In genomic region chr11:45872513-45873356, GRCh38 we compare ENCODE assay signal across 8 cellular contexts. TPM values are rescaled to one million over a fixed set of nuclear protein-coding genes. Genes with fewer than 3 reads are reported as not detected.
DNase-seq lines count a peak whose midpoint lies in the region; ATAC-seq, FAIRE-seq and TF ChIP-seq lines count a peak whose summit lies in the region.
"Had no signal": no experiment of that assay in that cellular context is flagged by ENCODE, and none has a peak within 500 bp of the region (broad histone marks: within the 10 kb centered on the region; RNA-seq: fewer than 3 reads in every experiment).

No MANE protein-coding gene starts in this region.

- H3K14ac ChIP-seq in IMR-90 (replicated peaks; ENCODE audit: low read depth, low read length) = no peak overlapping the region

- peak; percentile 81 for TF ChIP-seq CTCF in IMR-90 (conservative IDR thresholded peaks at IDR 0.05; ENCODE audit: low read depth, low read length)
- peak; percentile 76 to 78 for TF ChIP-seq CTCF in mammary epithelial cell (conservative IDR thresholded peaks at IDR 0.05 in 1 of 2, IDR thresholded peaks at IDR 0.05 in 1 of 2; ENCODE audit: extremely low read depth in 1 of 2, insufficient read depth in 1 of 2, low read depth in 1 of 2, low read length in 2 of 2)
- TF ChIP-seq CTCF in keratinocyte (optimal IDR thresholded peaks at IDR 0.05 in 1 of 3, IDR thresholded peaks at IDR 0.05 in 1 of 3, conservative IDR thresholded peaks at IDR 0.05 in 1 of 3; ENCODE audit: extremely low read depth in 1 of 3, insufficient read depth in 2 of 3, low read length in 3 of 3) = peak; percentile 78 to 88 (median 87)

- H3K27me3 ChIP-seq in IMR-90 (ENCODE audit: control insufficient read depth, insufficient read depth, low read length) (no peaks in the 10 kb centered on the region), mammary epithelial cell (ENCODE audit: insufficient read depth, low read length) (no peaks in the 10 kb centered on the region), keratinocyte (ENCODE audit: control insufficient read depth, extremely low read depth, insufficient read depth, low read length) (no peaks in the 10 kb centered on the region)

- no peak overlapping the region for H3K23ac ChIP-seq in IMR-90 (ENCODE audit: low read depth, low read length)

- no peak overlapping the region for H3K4me2 ChIP-seq in IMR-90 (ENCODE audit: low read depth, low read length)
- no peak overlapping the region for H3K4me2 ChIP-seq in mammary epithelial cell (ENCODE audit: insufficient read depth, low read depth, low read length)
- H3K4me2 ChIP-seq in keratinocyte (ENCODE audit: control insufficient read depth, extremely low read depth, insufficient read depth, low read depth, low read length) = no peak overlapping the region

- peaks cover 74% of the 10 kb centered on the region for H3K36me3 Mint-ChIP-seq in stimulated activated effector memory CD8-positive, alpha-beta T cell treated with anti-CD3 and anti-CD28 coated beads, Interleukin-12 subunit alpha, Interleukin-12 subunit beta, amount 100 ng/mL, for 72 hours

- H3K79me1 ChIP-seq in IMR-90 (ENCODE audit: low read depth in 1 of 2, low read length in 2 of 2) = peaks cover 0 to 8% of the 10 kb centered on the region in 2 experiments; a peak in 3 of 4 replicates

- CTCF ChIA-PET in IMR-90 (lab: Yijun Ruan, JAX) (interaction anchor here (0.6 to 2.7 kb wide), 9 partner anchors 11 to 164 kb away, joined by 3 to 26 read pairs (median 3); partner anchors contain the start of genes CRY2 and PEX16), mammary epithelial cell (lab: Charles Lee; ENCODE audit: low non-redundant PET) (interaction anchor here (0.7 kb wide), 1 partner anchor 13 kb away, joined by 3 read pairs; no protein-coding TSS in a partner anchor)

- no peak overlapping the region for H3K4me3 Mint-ChIP-seq in stimulated activated effector memory CD8-positive, alpha-beta T cell treated with anti-CD3 and anti-CD28 coated beads, Interleukin-12 subunit alpha, Interleukin-12 subunit beta, amount 100 ng/mL, for 72 hours
- H3K4me3 Mint-ChIP-seq: activated naive CD8-positive, alpha-beta T cell had no signal

- H4K8ac ChIP-seq in IMR-90 (ENCODE audit: low read depth in 2 of 2, low read length in 2 of 2) = peak overlapping the region in 1 of 2 experiments; percentile 21; a peak in 1 of 4 replicates

- dilution Hi-C loops in IMR-90 (cut with HindIII; ENCODE audit: low sequenced_read_pairs, unreplicated experiment) (no loop called here), mammary epithelial cell (cut with HindIII; ENCODE audit: low sequenced_read_pairs) (loop anchor here (5.0 kb wide), 1 partner anchor 55 kb away; no protein-coding TSS in a partner anchor), keratinocyte (cut with MboI; ENCODE audit: extremely low pct_ligation_motif_present, low sequenced_read_pairs) (no loop called here)

- no peak overlapping the region for H2BK15ac ChIP-seq in IMR-90 (ENCODE audit: low read depth, low read length)

- DNase-seq in EL (peak; percentile 92), IMR-90 (peak; percentile 95), RCC 7860 (ENCODE audit: low spot score) (peak; percentile 27), mammary epithelial cell (peak; percentile 64), keratinocyte (ENCODE audit: low read depth, low spot score) (peak; percentile 23)
- peak in 1 of 2 donors; percentile 60 for DNase-seq in stimulated activated effector memory CD8-positive, alpha-beta T cell treated with anti-CD3 and anti-CD28 coated beads, Interleukin-12 subunit alpha, Interleukin-12 subunit beta, amount 100 ng/mL, for 72 hours (ENCODE audit: low spot score in 2 of 2)

- H2BK120ac ChIP-seq in IMR-90 (ENCODE audit: low read depth, low read length) = peak overlapping the region; percentile 24; the same call in 1 of the 2 replicates

- H3K27ac ChIP-seq in IMR-90 (ENCODE audit: insufficient read depth, low read length) = no peak overlapping the region
- no peak overlapping the region for H3K27ac ChIP-seq in mammary epithelial cell (ENCODE audit: insufficient read depth, low read depth, low read length)
- no peak overlapping the region for H3K27ac ChIP-seq in keratinocyte (ENCODE audit: control insufficient read depth, insufficient read depth, low read length)

- no peak overlapping the region for H4K91ac ChIP-seq in IMR-90 (ENCODE audit: insufficient read depth, low read depth, low read length)

- H2AFZ ChIP-seq in IMR-90 (replicated peaks; ENCODE audit: low read length, poor library complexity) (peak overlapping the region; percentile 69), mammary epithelial cell (ENCODE audit: low read depth, low read length) (no peak overlapping the region), keratinocyte (ENCODE audit: control insufficient read depth, low read length) (no peak overlapping the region)

- no peaks in the 10 kb centered on the region for H3K9me3 ChIP-seq in IMR-90 (ENCODE audit: control insufficient read depth, insufficient read depth, low read length)
- no peaks in the 10 kb centered on the region for H3K9me3 ChIP-seq in mammary epithelial cell (replicated peaks; ENCODE audit: insufficient read depth, low read length)
- H3K9me3 ChIP-seq in keratinocyte (ENCODE audit: control insufficient read depth, low read depth, low read length) = no peaks in the 10 kb centered on the region

- no peak overlapping the region for H4K5ac ChIP-seq in IMR-90 (ENCODE audit: low read depth, low read length)

- H2AK5ac ChIP-seq in IMR-90 (ENCODE audit: low read depth, low read length) = no peak overlapping the region

- H3K4me3 ChIP-seq in IMR-90 (ENCODE audit: insufficient read depth, low read depth, low read length) (no peak overlapping the region), mammary epithelial cell (replicated peaks in 1 of 3; ENCODE audit: insufficient read depth in 1 of 3, low read depth in 2 of 3, low read length in 3 of 3) (no peak overlapping the region), keratinocyte (ENCODE audit: control insufficient read depth in 2 of 3, extremely low read depth in 1 of 3, insufficient read depth in 2 of 3, low read depth in 1 of 3, low read length in 3 of 3) (no peak overlapping the region)

- H3K18ac ChIP-seq in IMR-90 (ENCODE audit: low read depth, low read length) = no peak overlapping the region

- 40% methylated on average over 2 of the region's 10 CpGs; no CpG with 5 or more reads in 1 of the 2 experiments for WGBS in IMR-90 (ENCODE audit: extremely low coverage in 2 of 2, insufficient read length in 1 of 2), 2 experiments
- WGBS in mammary epithelial cell (ENCODE audit: low coverage, missing lambda C conversion rate) = 68% methylated on average over 10 of the region's 10 CpGs

- H4K20me1 ChIP-seq in IMR-90 (ENCODE audit: insufficient read depth, low read length) (peaks cover 11% of the 10 kb centered on the region), mammary epithelial cell (ENCODE audit: insufficient read depth, low read length) (no peaks in the 10 kb centered on the region), keratinocyte (ENCODE audit: control insufficient read depth, extremely low read depth, insufficient read depth, low read length) (no peaks in the 10 kb centered on the region)

- no TSS peak for BruUV-seq in IMR-90 (replicated peaks; lab: Mats Ljungman, UMichigan)
- no TSS peak for BruUV-seq in mammary epithelial cell (replicated peaks; lab: Mats Ljungman, UMichigan)

- POLR2A ChIA-PET in IMR-90 (lab: Charles Lee; ENCODE audit: unreplicated experiment) = no interaction called here

- H3K56ac ChIP-seq in IMR-90 (ENCODE audit: extremely low read depth, insufficient read depth, low read length) = no peak overlapping the region

- no peak overlapping the region for H2BK20ac ChIP-seq in IMR-90 (ENCODE audit: low read depth, low read length)

- H3K4me1 ChIP-seq in IMR-90 (ENCODE audit: control insufficient read depth, insufficient read depth, low read length) = peaks cover 5% of the 10 kb centered on the region
- H3K4me1 ChIP-seq in mammary epithelial cell (ENCODE audit: insufficient read depth, low read length) = peaks cover 6% of the 10 kb centered on the region
- peaks cover 5% of the 10 kb centered on the region for H3K4me1 ChIP-seq in keratinocyte (ENCODE audit: control insufficient read depth, extremely low read depth, insufficient read depth, low read length)

- no peaks in the 10 kb centered on the region for H3K79me2 ChIP-seq in mammary epithelial cell (ENCODE audit: insufficient read depth, low read length)
- H3K79me2 ChIP-seq in keratinocyte (ENCODE audit: control insufficient read depth, insufficient read depth, low read length) = no peaks in the 10 kb centered on the region

- H3K27ac Mint-ChIP-seq in stimulated activated effector memory CD8-positive, alpha-beta T cell treated with anti-CD3 and anti-CD28 coated beads, Interleukin-12 subunit alpha, Interleukin-12 subunit beta, amount 100 ng/mL, for 72 hours = no peak overlapping the region
- H3K27ac Mint-ChIP-seq: activated naive CD8-positive, alpha-beta T cell had no signal

- H2AK9ac ChIP-seq in IMR-90 (replicated peaks; ENCODE audit: low read depth, low read length, poor library complexity) = peak overlapping the region; percentile 29

- TF ChIP-seq RAD21 in IMR-90 (IDR thresholded peaks at IDR 0.05; ENCODE audit: low read length) = peak; percentile 82

- H3K36me3 ChIP-seq in IMR-90 (ENCODE audit: control insufficient read depth, insufficient read depth, low read length) (peaks cover 57% of the 10 kb centered on the region), mammary epithelial cell (ENCODE audit: insufficient read depth, low read length) (no peaks in the 10 kb centered on the region), keratinocyte (ENCODE audit: control insufficient read depth in 2 of 2, extremely low read depth in 1 of 2, insufficient read depth in 2 of 2, low read length in 2 of 2) (peaks cover 22 to 30% of the 10 kb centered on the region in 2 experiments)

- peak overlapping the region; percentile 47 for H2BK5ac ChIP-seq in IMR-90 (ENCODE audit: low read depth, low read length, poor library complexity, severe bottlenecking)

- H3K9me3 Mint-ChIP-seq in stimulated activated effector memory CD8-positive, alpha-beta T cell treated with anti-CD3 and anti-CD28 coated beads, Interleukin-12 subunit alpha, Interleukin-12 subunit beta, amount 100 ng/mL, for 72 hours = no peaks in the 10 kb centered on the region

- H3K9me1 ChIP-seq in IMR-90 (ENCODE audit: insufficient read depth, low read length) (peaks cover 12% of the 10 kb centered on the region), keratinocyte (ENCODE audit: control insufficient read depth, extremely low read depth, insufficient read depth, low read length) (no peaks in the 10 kb centered on the region)

- no peak for FAIRE-seq in RCC 7860 (lab: Jason Lieb, UNC)
- FAIRE-seq in keratinocyte (lab: Jason Lieb, UNC) = no peak

- peak; percentile 98 for ATAC-seq in IMR-90 (ENCODE audit: low read depth)
- ATAC-seq in stimulated activated effector memory CD8-positive, alpha-beta T cell treated with anti-CD3 and anti-CD28 coated beads, Interleukin-12 subunit alpha, Interleukin-12 subunit beta, amount 100 ng/mL, for 72 hours = peak; percentile 69
- ATAC-seq in GM21390 (IDR thresholded peaks at IDR 0.05; ENCODE audit: unreplicated experiment) = no peak

- no peak overlapping the region for H3K4ac ChIP-seq in IMR-90 (ENCODE audit: low read depth, low read length)

- peaks cover 6% of the 10 kb centered on the region for H3K4me1 Mint-ChIP-seq in stimulated activated effector memory CD8-positive, alpha-beta T cell treated with anti-CD3 and anti-CD28 coated beads, Interleukin-12 subunit alpha, Interleukin-12 subunit beta, amount 100 ng/mL, for 72 hours

- intact Hi-C loops in IMR-90 (cut with micrococcal nuclease) (loop anchor here (10.0 kb wide), 1 partner anchor 132 kb away; no protein-coding TSS in a partner anchor), mammary epithelial cell (cut with micrococcal nuclease) (loop anchor here (1.0 kb wide), 2 partner anchors 93 to 134 kb away; no protein-coding TSS in a partner anchor)

- H3K9ac ChIP-seq in IMR-90 (ENCODE audit: low read depth, low read length) (no peak overlapping the region), mammary epithelial cell (ENCODE audit: insufficient read depth, low read length) (no peak overlapping the region), keratinocyte (ENCODE audit: control insufficient read depth, extremely low read depth, insufficient read depth, low read length) (no peak overlapping the region)

- TF ChIP-seq POLR2A in IMR-90 (IDR thresholded peaks at IDR 0.05; ENCODE audit: low read depth, low read length) = no peak

- in situ Hi-C loops in IMR-90 (cut with MboI; ENCODE audit: low sequenced_read_pairs) = loop anchor here (10.0 kb wide), 1 partner anchor 132 kb away; no protein-coding TSS in a partner anchor
- in situ Hi-C loops in mammary epithelial cell (cut with MboI; ENCODE audit: low sequenced_read_pairs in 2 of 2) = no loop called here

RNA-seq across cellular contexts. Expression of gene MAPK8IP1, which starts 12.7 kb away (rescaled TPM):
- total RNA-seq in IMR-90 (2012; rRNA removed) (6.5 and 6.9 TPM in 2 replicates), mammary epithelial cell (10 to 100 TPM in 1 of 2 donors, 1 to 10 TPM in 1; 6.7 to 11.0 TPM)
- polyA plus RNA-seq in IMR-90 (2012; rRNA removed) (9.6 and 12.4 TPM in 2 replicates), mammary epithelial cell (3.2 TPM), keratinocyte (0.51 to 0.95 TPM (median 0.83 TPM) in 3 replicates)
- 5.9 and 10.4 TPM in 2 replicates for polyA plus RNA-seq in IMR-90 (2012; cell fraction: cytosol; rRNA removed)
- 10.5 and 18.3 TPM in 2 replicates for polyA plus RNA-seq in IMR-90 (2012; cell fraction: nucleus; rRNA removed; ENCODE audit: low replicate concordance)
- polyA minus RNA-seq in mammary epithelial cell (6.0 TPM), keratinocyte (0.67 to 0.92 TPM (median 0.69 TPM) in 3 replicates)
- polyA plus RNA-seq in keratinocyte (2011; ENCODE audit: low read depth) = 0.24 TPM
- polyA plus RNA-seq in keratinocyte (2011; cell fraction: cytosol; rRNA removed) = 0.66 and 1.4 TPM in 2 replicates
- polyA plus RNA-seq in keratinocyte (2011; cell fraction: nucleus; rRNA removed) = 0.62 and 0.89 TPM in 2 replicates
- 0.44 and 0.94 TPM in 2 replicates for polyA plus RNA-seq in keratinocyte (2012; ENCODE audit: low replicate concordance)
- 4.2 TPM for polyA minus RNA-seq in keratinocyte (2011; cell fraction: cytosol; rRNA and poly(A)+ RNA removed)
- 0.53 and 1.1 TPM in 2 replicates for polyA minus RNA-seq in keratinocyte (2011; cell fraction: nucleus; rRNA and poly(A)+ RNA removed)

RNA-seq across cellular contexts. Expression of gene CRY2, which starts 25.5 kb away (rescaled TPM):
- total RNA-seq in IMR-90 (2012; rRNA removed) (12.8 and 13.1 TPM in 2 replicates), mammary epithelial cell (10 to 100 TPM; 13.2 to 14.0 TPM)
- polyA plus RNA-seq in IMR-90 (2012; rRNA removed) (10.8 and 12.2 TPM in 2 replicates), mammary epithelial cell (5.2 TPM), keratinocyte (7.2 to 8.9 TPM (median 7.9 TPM) in 3 replicates)
- polyA plus RNA-seq in IMR-90 (2012; cell fraction: cytosol; rRNA removed) = 5.4 and 6.9 TPM in 2 replicates
- polyA plus RNA-seq in IMR-90 (2012; cell fraction: nucleus; rRNA removed; ENCODE audit: low replicate concordance) = 33.2 and 38.5 TPM in 2 replicates
- polyA minus RNA-seq in mammary epithelial cell (19.6 TPM), keratinocyte (16.9 to 18.6 TPM (median 17.4 TPM) in 3 replicates)
- 9.4 TPM for polyA plus RNA-seq in keratinocyte (2011; ENCODE audit: low read depth)
- polyA plus RNA-seq in keratinocyte (2011; cell fraction: cytosol; rRNA removed) = 3.9 and 4.9 TPM in 2 replicates
- polyA plus RNA-seq in keratinocyte (2011; cell fraction: nucleus; rRNA removed) = 20.2 and 24.0 TPM in 2 replicates
- polyA plus RNA-seq in keratinocyte (2012; ENCODE audit: low replicate concordance) = 5.7 and 8.1 TPM in 2 replicates
- polyA minus RNA-seq in keratinocyte (2011; cell fraction: cytosol; rRNA and poly(A)+ RNA removed) = 8.4 TPM
- polyA minus RNA-seq in keratinocyte (2011; cell fraction: nucleus; rRNA and poly(A)+ RNA removed) = 9.6 and 16.1 TPM in 2 replicates

RNA-seq across cellular contexts. Expression of gene FREY1, which starts 34.3 kb away (rescaled TPM):
- total RNA-seq in IMR-90 (2012; rRNA removed) (0.83 TPM in 1 of 2 replicates, not detected in the other), mammary epithelial cell (1 to 10 TPM; 2.1 to 2.7 TPM)
- polyA plus RNA-seq in IMR-90 (2012; rRNA removed) (0.21 and 0.49 TPM in 2 replicates), mammary epithelial cell (0.24 TPM), keratinocyte (0.25 to 0.32 TPM in 2 of 3 replicates, not detected in the other)
- polyA plus RNA-seq in IMR-90 (2012; cell fraction: cytosol; rRNA removed) = 0.10 and 0.11 TPM in 2 replicates
- 1.6 and 1.7 TPM in 2 replicates for polyA plus RNA-seq in IMR-90 (2012; cell fraction: nucleus; rRNA removed; ENCODE audit: low replicate concordance)
- polyA minus RNA-seq in mammary epithelial cell (not detected), keratinocyte (1.0 to 3.9 TPM (median 1.6 TPM) in 3 replicates)
- not detected for polyA plus RNA-seq in keratinocyte (2011; ENCODE audit: low read depth)
- 0.22 TPM in 1 of 2 replicates, not detected in the other for polyA plus RNA-seq in keratinocyte (2011; cell fraction: cytosol; rRNA removed)
- 1.4 and 1.9 TPM in 2 replicates for polyA plus RNA-seq in keratinocyte (2011; cell fraction: nucleus; rRNA removed)
- not detected in 2 replicates for polyA plus RNA-seq in keratinocyte (2012; ENCODE audit: low replicate concordance)
- polyA minus RNA-seq in keratinocyte (2011; cell fraction: cytosol; rRNA and poly(A)+ RNA removed) = not detected
- polyA minus RNA-seq in keratinocyte (2011; cell fraction: nucleus; rRNA and poly(A)+ RNA removed) = 4.8 and 5.0 TPM in 2 replicates

RNA-seq across cellular contexts. Expression of gene PEX16, which starts 44.9 kb away (rescaled TPM):
- total RNA-seq in IMR-90 (2012; rRNA removed) (15.3 and 17.9 TPM in 2 replicates), mammary epithelial cell (10 to 100 TPM; 28.5 to 30.9 TPM)
- polyA plus RNA-seq in IMR-90 (2012; rRNA removed) (23.3 and 29.4 TPM in 2 replicates), mammary epithelial cell (19.6 TPM), keratinocyte (16.7 to 25.1 TPM (median 17.2 TPM) in 3 replicates)
- polyA plus RNA-seq in IMR-90 (2012; cell fraction: cytosol; rRNA removed) = 34.1 and 38.2 TPM in 2 replicates
- 48.3 and 88.8 TPM in 2 replicates for polyA plus RNA-seq in IMR-90 (2012; cell fraction: nucleus; rRNA removed; ENCODE audit: low replicate concordance)
- polyA minus RNA-seq in mammary epithelial cell (18.1 TPM), keratinocyte (12.8 to 14.6 TPM (median 13.0 TPM) in 3 replicates)
- 15.4 TPM for polyA plus RNA-seq in keratinocyte (2011; ENCODE audit: low read depth)
- 9.5 and 22.0 TPM in 2 replicates for polyA plus RNA-seq in keratinocyte (2011; cell fraction: cytosol; rRNA removed)
- 30.3 and 31.9 TPM in 2 replicates for polyA plus RNA-seq in keratinocyte (2011; cell fraction: nucleus; rRNA removed)
- 16.7 and 24.5 TPM in 2 replicates for polyA plus RNA-seq in keratinocyte (2012; ENCODE audit: low replicate concordance)
- polyA minus RNA-seq in keratinocyte (2011; cell fraction: cytosol; rRNA and poly(A)+ RNA removed) = 24.2 TPM
- polyA minus RNA-seq in keratinocyte (2011; cell fraction: nucleus; rRNA and poly(A)+ RNA removed) = 20.4 and 26.9 TPM in 2 replicates

RNA-seq across cellular contexts. Expression of gene LARGE2, which starts 49.7 kb away (rescaled TPM):
- total RNA-seq in IMR-90 (2012; rRNA removed) (not detected in 2 replicates), mammary epithelial cell (10 to 100 TPM; 16.2 to 42.3 TPM)
- polyA plus RNA-seq in IMR-90 (2012; rRNA removed) (0.03 and 0.13 TPM in 2 replicates), mammary epithelial cell (16.4 TPM), keratinocyte (7.1 to 29.9 TPM (median 11.1 TPM) in 3 replicates)
- 0.10 and 0.16 TPM in 2 replicates for polyA plus RNA-seq in IMR-90 (2012; cell fraction: cytosol; rRNA removed)
- polyA plus RNA-seq in IMR-90 (2012; cell fraction: nucleus; rRNA removed; ENCODE audit: low replicate concordance) = 0.38 and 0.49 TPM in 2 replicates
- polyA minus RNA-seq in mammary epithelial cell (16.9 TPM), keratinocyte (5.9 to 53.5 TPM (median 6.1 TPM) in 3 replicates)
- polyA plus RNA-seq in keratinocyte (2011; ENCODE audit: low read depth) = 1.5 TPM
- 5.0 and 13.1 TPM in 2 replicates for polyA plus RNA-seq in keratinocyte (2011; cell fraction: cytosol; rRNA removed)
- polyA plus RNA-seq in keratinocyte (2011; cell fraction: nucleus; rRNA removed) = 16.6 and 26.6 TPM in 2 replicates
- 5.6 and 30.7 TPM in 2 replicates for polyA plus RNA-seq in keratinocyte (2012; ENCODE audit: low replicate concordance)
- 12.1 TPM for polyA minus RNA-seq in keratinocyte (2011; cell fraction: cytosol; rRNA and poly(A)+ RNA removed)
- 4.4 and 6.1 TPM in 2 replicates for polyA minus RNA-seq in keratinocyte (2011; cell fraction: nucleus; rRNA and poly(A)+ RNA removed)
